In the genomic region with DNA sequence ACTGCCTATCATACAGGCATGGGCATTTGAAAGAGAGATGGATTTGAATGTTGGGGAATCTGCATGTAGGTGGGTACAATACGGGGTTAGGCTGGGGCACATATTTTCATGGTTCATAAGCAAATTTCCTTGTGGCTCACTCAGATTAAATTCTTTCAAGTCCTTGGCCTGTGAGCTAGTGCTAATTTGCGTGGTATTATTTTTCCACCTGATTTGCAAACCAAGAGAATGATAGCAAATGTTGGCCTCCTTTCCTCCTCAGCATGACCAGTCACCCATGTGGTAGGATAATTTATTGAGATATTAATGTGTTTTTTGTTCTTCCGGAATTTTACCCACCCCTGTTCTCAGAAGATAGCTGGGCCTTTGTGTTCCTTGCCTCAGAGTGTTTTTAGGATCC, we compare ENCODE assay signal across 23 cellular contexts. TPM values are rescaled to one million over a fixed set of nuclear protein-coding genes. Genes with fewer than 3 reads are reported as not detected.
A peak's percentile ranks its signal among the peaks of the same experiment; 100 is the strongest.
DNase-seq lines count a peak whose midpoint lies in the region; ATAC-seq and TF ChIP-seq lines count a peak whose summit lies in the region.
"Had no signal": no experiment of that assay in that cellular context is flagged by ENCODE, and none has a peak within 500 bp of the region (broad histone marks: within the 10 kb centered on the region; RNA-seq: fewer than 3 reads in every experiment).

No MANE protein-coding gene starts in this region.

- peaks cover 52% of the 10 kb centered on the region for H3F3A ChIP-seq in GM23248 (ENCODE audit: insufficient read depth)

- peak overlapping the region; percentile 59 for H3K4me2 ChIP-seq in GM23248 (ENCODE audit: unreplicated experiment)
- H3K4me2 ChIP-seq: KMS-11 had no signal

- POLR2A ChIA-PET in CD4-positive, alpha-beta T cell (lab: Charles Lee), result no interaction called here

- in situ Hi-C loops in GM23248 (cut with MboI), result no loop called here

- no peaks in the 10 kb centered on the region for H3K4me1 Mint-ChIP-seq in CD4-positive, alpha-beta T cell (ENCODE audit: low read depth)

- H3K4me3 Mint-ChIP-seq in CD4-positive, alpha-beta T cell, result no peak overlapping the region

- no peaks in the 10 kb centered on the region for H3K9me2 ChIP-seq in GM23248 (ENCODE audit: insufficient read depth)

- intact Hi-C loops in thyroid gland (cut with DNase I), result no loop called here
- intact Hi-C loops in CD4-positive, alpha-beta T cell (cut with DNase I, micrococcal nuclease), result no loop called here

- peaks cover 23% of the 10 kb centered on the region for H3K27me3 Mint-ChIP-seq in CD4-positive, alpha-beta T cell

- no peaks in the 10 kb centered on the region for H3K36me3 Mint-ChIP-seq in CD4-positive, alpha-beta T cell (ENCODE audit: low read depth)

- H3K9ac ChIP-seq in GM23248, result peak overlapping the region; percentile 13; the same call in 1 of the 2 replicates
- peak overlapping the region; percentile 77 for H3K9ac ChIP-seq in adipocyte (ENCODE audit: low read length)
- H3K9ac ChIP-seq: KMS-11 had no signal

- H3K27me3 ChIP-seq in GM23248 (replicated peaks; ENCODE audit: insufficient read depth) (no peaks in the 10 kb centered on the region), adipocyte (replicated peaks; ENCODE audit: control insufficient read depth, insufficient read depth, low read length) (no peaks in the 10 kb centered on the region), thyroid gland (no peaks in the 10 kb centered on the region)
- H3K27me3 ChIP-seq in CD4-positive, alpha-beta T cell (ENCODE audit: control insufficient read depth, insufficient read depth, low read length), result no peaks in the 10 kb centered on the region

- CTCF ChIA-PET in CD4-positive, alpha-beta T cell (lab: Charles Lee), result interaction anchor here (0.6 kb wide), 1 partner anchor 29 kb away, joined by 3 read pairs; no protein-coding TSS in a partner anchor

- 0 out of 2 replicates have a peak overlapping the region, but pooled peaks have one; percentile 23 for H3K4me3 ChIP-seq in GM23248
- peak overlapping the region; percentile 40 for H3K4me3 ChIP-seq in adipocyte (ENCODE audit: low read length)
- no peak overlapping the region for H3K4me3 ChIP-seq in fibroblast of the aortic adventitia (ENCODE audit: low read depth, low read length)
- H3K4me3 ChIP-seq in thyroid gland (replicated peaks in 1 of 3), result no peak overlapping the region

- no peak for TF ChIP-seq POLR2A in thyroid gland (IDR thresholded peaks at IDR 0.05)
- TF ChIP-seq POLR2A in erythroblast (IDR thresholded peaks at IDR 0.05; ENCODE audit: low read length), result no peak

- ATAC-seq in HG03196 (IDR thresholded peaks at IDR 0.05; ENCODE audit: unreplicated experiment), result no peak
- no peak for ATAC-seq in CD4-positive, alpha-beta T cell (ENCODE audit: poor library complexity)
- ATAC-seq: HCT116 had no signal

- no peaks in the 10 kb centered on the region for H3K9me3 ChIP-seq in GM23248 (ENCODE audit: low read depth)
- H3K9me3 ChIP-seq in adipocyte (ENCODE audit: control insufficient read depth, low read length), result no peaks in the 10 kb centered on the region
- H3K9me3 ChIP-seq in thyroid gland, result no peaks in the 10 kb centered on the region
- no peaks in the 10 kb centered on the region for H3K9me3 ChIP-seq in CD4-positive, alpha-beta T cell (ENCODE audit: control insufficient read depth, low read length)

- TF ChIP-seq CTCF in fibroblast of the aortic adventitia (IDR thresholded peaks at IDR 0.05; ENCODE audit: insufficient read depth, low read length) (no peak), thyroid gland (IDR thresholded peaks at IDR 0.05) (no peak)
- no peak for TF ChIP-seq CTCF in CD4-positive, alpha-beta T cell (IDR thresholded peaks at IDR 0.05)

- H3K36me3 ChIP-seq in GM23248 (ENCODE audit: low read depth), result no peaks in the 10 kb centered on the region
- H3K36me3 ChIP-seq in adipocyte (ENCODE audit: control insufficient read depth, insufficient read depth, low read length, severe bottlenecking), result no peaks in the 10 kb centered on the region
- H3K36me3 ChIP-seq in thyroid gland, result no peaks in the 10 kb centered on the region

- H4K20me1 ChIP-seq in GM23248 (ENCODE audit: insufficient read depth), result no peaks in the 10 kb centered on the region

- H2AFZ ChIP-seq in GM23248, result no peak overlapping the region

- H3K9me3 Mint-ChIP-seq in CD4-positive, alpha-beta T cell, result no peaks in the 10 kb centered on the region

- WGBS in GM23248 (ENCODE audit: low coverage in 1 of 2, low lambda C conversion rate in 2 of 2, missing lambda C conversion rate in 2 of 2), 2 experiments, result 53 to 55% methylated on average over 3 of the region's 3 CpGs
- 74 to 92% methylated on average over 3 of the region's 3 CpGs for WGBS in thyroid gland, 2 donors

- H3K4me1 ChIP-seq in GM23248 (ENCODE audit: insufficient read depth) (peaks cover 49% of the 10 kb centered on the region), adipocyte (ENCODE audit: control insufficient read depth, insufficient read depth, low read length) (peaks cover 62% of the 10 kb centered on the region), thyroid gland (peaks cover 40 to 60% of the 10 kb centered on the region in 2 donors)

- H3K27ac ChIP-seq in GM23248 (peak overlapping the region; percentile 65), thyroid gland (peak overlapping the region in 2 of 3 donors; percentile 40 to 81)
- H3K27ac ChIP-seq in CD4-positive, alpha-beta T cell (ENCODE audit: low read depth, low read length), result no peak overlapping the region
- H3K27ac ChIP-seq: C4-2B, KMS-11 had no signal

- DNase-seq in GM23248 (peak; percentile 46), adipocyte (ENCODE audit: low read depth) (no peak), fibroblast of the aortic adventitia (ENCODE audit: low read depth) (peak; percentile 41), thyroid gland (no peak), erythroblast (lab: John Stamatoyannopoulos, UW) (no peak), NCI-H82 (lab: John Stamatoyannopoulos, UW) (no peak)
- no peak for DNase-seq in CD4-positive, alpha-beta T cell
- DNase-seq: DMS53, GDM1, GOT3, IMR-90, NCI-H1694, NCI-H2081, NCI-H2171, NCI-H345, OCI-M1 had no signal

- no peak overlapping the region for H3K27ac Mint-ChIP-seq in CD4-positive, alpha-beta T cell

- H3K79me2 ChIP-seq in GM23248 (ENCODE audit: insufficient read depth), result no peaks in the 10 kb centered on the region

RNA-seq across cellular contexts. Expression of a gene that starts 22.9 kb away (rescaled TPM):
- total RNA-seq in GM23248 (2014; rRNA removed; shearing (Covaris generic)), result 7.5 and 9.3 TPM in 2 replicates
- 10.9 and 11.0 TPM in 2 replicates for polyA plus RNA-seq in GM23248 (2016; fragmentation: Nextera tagmentation; extraction: Ambion mirVana)
- total RNA-seq in fibroblast of the aortic adventitia (ENCODE audit: low replicate concordance) (10.5 and 37.0 TPM in 2 replicates), thyroid gland (10 to 100 TPM in 2 of 4 donors, 1 to 10 TPM in 2; 7.6 to 20.8 (median 14.1) TPM)
- not detected for total RNA-seq in CD4-positive, alpha-beta T cell
- total RNA-seq: A172, IMR-90, SK-MEL-5 had no signal
- polyA plus RNA-seq: AG04450, IMR-90 had no signal

Comparison
In these comparisons a context has a peak if more than half of its experiments do, and no peak if none do; other contexts are left out.
1. DNase-seq: peak in GM23248 (single experiment) and fibroblast of the aortic adventitia (single experiment); none in adipocyte (single experiment), thyroid gland (0 of 2), erythroblast (0 of 2), NCI-H82 (single experiment) and CD4-positive, alpha-beta T cell (0 of 10).
2. H3K4me3 ChIP-seq: peak in GM23248 (single experiment) and adipocyte (single experiment); none in fibroblast of the aortic adventitia (single experiment) and thyroid gland (0 of 3).